8 cellular contexts compared by ENCODE assay signal in the genomic region with DNA sequence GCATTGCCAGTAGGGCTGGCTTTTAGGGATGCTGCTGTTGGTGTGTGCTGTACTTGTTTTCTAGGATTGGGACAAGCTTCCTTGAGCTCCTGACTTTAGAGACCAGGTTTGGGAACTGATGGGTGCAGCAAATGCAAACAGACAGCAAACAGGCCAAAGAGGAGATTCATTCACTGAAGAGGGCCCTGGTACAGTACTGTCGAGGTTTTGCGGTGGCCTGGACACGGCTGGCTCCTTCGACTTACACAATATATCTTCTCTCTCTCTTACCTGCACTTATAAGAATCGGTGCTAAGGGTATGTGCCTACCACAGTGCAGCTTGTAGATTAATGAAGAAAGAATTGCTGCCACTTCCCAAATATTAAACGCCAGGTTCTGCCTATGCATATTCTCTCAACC. TPM values are rescaled to one million over a fixed set of nuclear protein-coding genes. Genes with fewer than 3 reads are reported as not detected.
A peak's percentile ranks its signal among the peaks of the same experiment; 100 is the strongest.
DNase-seq lines count a peak whose midpoint lies in the region; ATAC-seq, FAIRE-seq and TF ChIP-seq lines count a peak whose summit lies in the region.

No MANE protein-coding gene starts in this region.

- H3K4me1 ChIP-seq in A549 (no peaks in the 10 kb centered on the region), muscle layer of colon (ENCODE audit: insufficient read depth, low read length) (peaks cover 8% of the 10 kb centered on the region)

- POLR2A ChIA-PET in A549 (lab: Yijun Ruan, JAX): interaction anchor here (1.5 kb wide), 1 partner anchor 67 kb away, joined by 6 read pairs; no protein-coding TSS in a partner anchor

- H3K36me3 ChIP-seq in muscle layer of colon (ENCODE audit: insufficient read depth, low read length): no peaks in the 10 kb centered on the region

- no peak for ATAC-seq in A549
- ATAC-seq in HG03108 (IDR thresholded peaks at IDR 0.05; ENCODE audit: unreplicated experiment): no peak
- ATAC-seq in activated CD4-positive, CD25-positive, alpha-beta regulatory T cell treated with anti-CD3 and anti-CD28 coated beads, Interleukin-2, amount 50 U/mL, for 24 hours: no peak

- H3K4me3 ChIP-seq in A549 (peak overlapping the region; percentile 77), choroid plexus epithelial cell (ENCODE audit: low read depth, low read length) (peak overlapping the region; percentile 73), muscle layer of colon (ENCODE audit: low read depth in 1 of 2, low read length in 2 of 2) (peak overlapping the region; percentile 89 to 98)

- TF ChIP-seq CTCF in A549 (IDR thresholded peaks at IDR 0.05) (no peak), choroid plexus epithelial cell (conservative IDR thresholded peaks at IDR 0.05; ENCODE audit: low read depth, low read length) (no peak)

- TF ChIP-seq EP300 in A549 (IDR thresholded peaks at IDR 0.05): no peak

- H3K9me3 Mint-ChIP-seq in IgD-negative memory B cell: no peaks in the 10 kb centered on the region

- H3K9me3 ChIP-seq in A549: no peaks in the 10 kb centered on the region
- no peaks in the 10 kb centered on the region for H3K9me3 ChIP-seq in muscle layer of colon (ENCODE audit: low read length)

- H3K27ac ChIP-seq in A549 (peak overlapping the region; percentile 83 to 90), muscle layer of colon (ENCODE audit: low read depth, low read length) (peak overlapping the region; percentile 28)

- no peak for DNase-seq in A549 (ENCODE audit: low read depth in 1 of 2, low spot score in 1 of 2)
- no peak for DNase-seq in choroid plexus epithelial cell (ENCODE audit: low read depth)
- no peak for DNase-seq in AG08396 (ENCODE audit: low spot score)
- no peak for DNase-seq in NCI-H2081 treated with DMSO at 0.1 percent for 48 hours (lab: John Stamatoyannopoulos, UW)

- FAIRE-seq in A549 (lab: Jason Lieb, UNC): no peak

- CTCF ChIA-PET in A549 (lab: Yijun Ruan, JAX): interaction anchor here (1.0 to 2.3 kb wide), 4 partner anchors 21 to 279 kb away, joined by 3 to 7 read pairs (median 4); no protein-coding TSS in a partner anchor

- peak overlapping the region; percentile 94 to 96 (median 94) for H3K27ac Mint-ChIP-seq in IgD-negative memory B cell

- TF ChIP-seq POLR2A in A549 (IDR thresholded peaks at IDR 0.05; ENCODE audit: low read length): no peak

- WGBS in A549 (ENCODE audit: missing lambda C conversion rate): 62% methylated on average over 6 of the region's 6 CpGs

- peak overlapping the region; percentile 58 to 96 (median 92) for H3K4me3 Mint-ChIP-seq in IgD-negative memory B cell

- peak overlapping the region; percentile 90 for H3K4me2 ChIP-seq in A549

- no peaks in the 10 kb centered on the region for H3K27me3 Mint-ChIP-seq in IgD-negative memory B cell

- H3K27me3 ChIP-seq in muscle layer of colon (ENCODE audit: control insufficient read depth in 1 of 2, insufficient read depth in 2 of 2, low read length in 2 of 2): no peaks in the 10 kb centered on the region

- H3K9ac ChIP-seq in muscle layer of colon (ENCODE audit: low read length): peak overlapping the region; percentile 75

- H3K36me3 Mint-ChIP-seq in IgD-negative memory B cell: no peaks in the 10 kb centered on the region

- H3K4me1 Mint-ChIP-seq in IgD-negative memory B cell: peaks cover 11 to 21% (median 18%) of the 10 kb centered on the region in 3 donors

- TF ChIP-seq RAD21 in A549 (conservative IDR thresholded peaks at IDR 0.05 in 1 of 2, IDR thresholded peaks at IDR 0.05 in 1 of 2): no peak

TF ChIP-seq in A549, 52 proteins besides CTCF, POLR2A, EP300 and RAD21:
- no peak for TF ChIP-seq ATOH8 (CRISPR knock-in tag; IDR thresholded peaks at IDR 0.05; ENCODE audit: low read depth)
- no peak for TF ChIP-seq HDAC2 (IDR thresholded peaks at IDR 0.05)
- TF ChIP-seq CHD4 (IDR thresholded peaks at IDR 0.05; ENCODE audit: borderline replicate concordance): no peak
- no peak for TF ChIP-seq HEYL (CRISPR knock-in tag; IDR thresholded peaks at IDR 0.05)
- no peak for TF ChIP-seq HOXB5 (CRISPR knock-in tag; IDR thresholded peaks at IDR 0.05)
- no peak for TF ChIP-seq HES2 (IDR thresholded peaks at IDR 0.05)
- no peak for TF ChIP-seq NR3C1 (IDR thresholded peaks at IDR 0.05)
- no peak for TF ChIP-seq KDM5A (IDR thresholded peaks at IDR 0.05)
- TF ChIP-seq NFE2L2 (conservative IDR thresholded peaks at IDR 0.05; ENCODE audit: low read length): no peak
- TF ChIP-seq NPAS2 (CRISPR knock-in tag; IDR thresholded peaks at IDR 0.05; ENCODE audit: borderline replicate concordance): no peak

RNA-seq across cellular contexts. Expression of gene ATP1A1, which starts 44.6 kb away (rescaled TPM):
- polyA plus RNA-seq in A549 (2011; rRNA removed): 171 and 188 TPM in 2 replicates
- polyA plus RNA-seq in A549 (2012; cell fraction: cytosol; rRNA removed): 86.8 and 87.2 TPM in 2 replicates
- polyA plus RNA-seq in A549 (2012; cell fraction: nucleus; rRNA removed): 122 and 143 TPM in 2 replicates
- polyA plus RNA-seq in A549 (2017; fragmentation: RNase III; extraction: RNeasy Plus Mini Kit Qiagen cat#74134 plus additional on column Dnase treatment): 109 to 124 TPM (median 119 TPM) in 3 replicates
- polyA minus RNA-seq in A549 (2011; rRNA and poly(A)+ RNA removed): 205 and 248 TPM in 2 replicates
- 29.9 TPM for polyA plus RNA-seq in IgD-negative memory B cell
